8 cellular contexts compared by ENCODE assay signal in genomic region chr13:77918391-77919261, GRCh38. TPM values are rescaled to one million over a fixed set of nuclear protein-coding genes. Genes with fewer than 3 reads are reported as not detected.
DNase-seq lines count a peak whose midpoint lies in the region; ATAC-seq, FAIRE-seq and TF ChIP-seq lines count a peak whose summit lies in the region.

TSS of gene EDNRB (minus strand) at chr13:77918831. CDS start at chr13:77918573, 258 bp downstream.

- H3K27me3 ChIP-seq in bronchial epithelial cell (ENCODE audit: control insufficient read depth, insufficient read depth, low read length) (peaks cover 5% of the 10 kb centered on the region), skeletal muscle satellite cell (ENCODE audit: control insufficient read depth, insufficient read depth, low read length) (peaks cover 7% of the 10 kb centered on the region)

- H3K36me3 ChIP-seq in bronchial epithelial cell (ENCODE audit: control insufficient read depth, insufficient read depth, low read length), result no peaks in the 10 kb centered on the region
- H3K36me3 ChIP-seq in skeletal muscle satellite cell (ENCODE audit: insufficient read depth, low read length), result no peaks in the 10 kb centered on the region

- TF ChIP-seq CTCF in bronchial epithelial cell (IDR thresholded peaks at IDR 0.05; ENCODE audit: insufficient read depth, low read length, severe bottlenecking), result no peak

- H3K4me1 ChIP-seq in skeletal muscle satellite cell (ENCODE audit: control insufficient read depth, insufficient read depth, low read length), result peaks cover 14% of the 10 kb centered on the region

- H3K4me2 ChIP-seq in skeletal muscle satellite cell (ENCODE audit: low read length), result peak within 1 kb of the TSS; percentile 99

- peak within 1 kb of the TSS; percentile 65 for H3K9ac ChIP-seq in skeletal muscle satellite cell (ENCODE audit: low read depth, low read length)

- no peak for FAIRE-seq in bronchial epithelial cell (lab: Jason Lieb, UNC)
- no peak for FAIRE-seq in urothelium cell line (lab: Jason Lieb, UNC)
- no peak for FAIRE-seq in H54 (lab: Jason Lieb, UNC)

- H3K4me3 ChIP-seq in bronchial epithelial cell (ENCODE audit: low read depth, low read length), result peak within 1 kb of the TSS; percentile 30
- H3K4me3 ChIP-seq in iPS-18c (ENCODE audit: insufficient read depth, low read depth, low read length), result peak within 1 kb of the TSS; percentile 77
- peak within 1 kb of the TSS; percentile 78 for H3K4me3 ChIP-seq in skeletal muscle satellite cell (ENCODE audit: low read length)

- DNase-seq in GM03348 (ENCODE audit: low spot score) (peak; percentile 45), bronchial epithelial cell (ENCODE audit: low read depth) (peak; percentile 49), urothelium cell line (ENCODE audit: low spot score) (no peak), H54 (ENCODE audit: insufficient read length, low spot score) (no peak), NCI-H2107 treated with DMSO at 0.1 percent for 48 hours (lab: John Stamatoyannopoulos, UW; ENCODE audit: unreplicated experiment) (no peak)

- peak; percentile 51 for ATAC-seq in HG03354 (IDR thresholded peaks at IDR 0.05; ENCODE audit: poor library complexity, severe bottlenecking, unreplicated experiment)

- no peak for TF ChIP-seq POLR2A in H54 (IDR thresholded peaks at IDR 0.05; ENCODE audit: low read depth, low read length)

- H3K9me3 ChIP-seq in iPS-18c (ENCODE audit: control insufficient read depth, insufficient read depth, low read length), result no peaks in the 10 kb centered on the region
- no peaks in the 10 kb centered on the region for H3K9me3 ChIP-seq in skeletal muscle satellite cell (replicated peaks; ENCODE audit: low read length)

RNA-seq across cellular contexts. Expression of gene EDNRB, which starts in this region (rescaled TPM):
- total RNA-seq in bronchial epithelial cell, result 1.1 TPM in 1 of 2 replicates, not detected in the other
- 6.3 and 12.9 TPM in 2 replicates for total RNA-seq in skeletal muscle satellite cell (2012; rRNA removed)

Comparison
In these comparisons a context has a peak if more than half of its experiments do, and no peak if none do; other contexts are left out.
1. DNase-seq: peak in GM03348 (single experiment) and bronchial epithelial cell (single experiment); none in urothelium cell line (single experiment), H54 (single experiment) and NCI-H2107 treated with DMSO at 0.1 percent for 48 hours (single experiment).
2. Peak in every context shown above with its lines, with median percentiles within 50 percentile points of each other: H3K4me3 ChIP-seq.